26 cellular contexts compared by ENCODE assay signal in genomic region chr2:159150208-159150607, GRCh38.
DNase-seq lines count a peak whose midpoint lies in the region; ATAC-seq and TF ChIP-seq lines count a peak whose summit lies in the region.
"Had no signal": no experiment of that assay in that cellular context is flagged by ENCODE, and none has a peak within 500 bp of the region (broad histone marks: within the 10 kb centered on the region; RNA-seq: fewer than 3 reads in every experiment).

No MANE protein-coding gene starts in this region.

- H3K9ac ChIP-seq in BLaER1: no peak overlapping the region
- H3K9ac ChIP-seq: GM23248 had no signal

- H2AFZ ChIP-seq in PC-9: no peak overlapping the region
- H2AFZ ChIP-seq: GM23248 had no signal

- POLR2A ChIA-PET in PC-9 (lab: Charles Lee; ENCODE audit: unreplicated experiment): interaction anchor here (0.7 kb wide), 2 partner anchors 52 to 200 kb away, joined by 3 read pairs; no protein-coding TSS in a partner anchor

- CTCF ChIA-PET in PC-9 (lab: Charles Lee): no interaction called here

- H3K4me3 ChIP-seq in BLaER1 (no peak overlapping the region), mesodermal cell (ENCODE audit: extremely low read depth, insufficient read depth, low read length, poor library complexity, severe bottlenecking) (no peak overlapping the region), PC-9 (no peak overlapping the region)
- H3K4me3 ChIP-seq: GM12878, GM23248, ovary, SJCRH30 had no signal

- H4K20me1 ChIP-seq in BLaER1: no peaks in the 10 kb centered on the region
- H4K20me1 ChIP-seq in PC-9 (ENCODE audit: insufficient read depth): no peaks in the 10 kb centered on the region

- no peaks in the 10 kb centered on the region for H3K9me2 ChIP-seq in PC-9 (ENCODE audit: insufficient read depth)

- H3F3A ChIP-seq in PC-9 (ENCODE audit: insufficient read depth, low read depth): peaks cover 49% of the 10 kb centered on the region

- peaks cover 63% of the 10 kb centered on the region for H3K4me1 ChIP-seq in BLaER1
- peaks cover 31% of the 10 kb centered on the region for H3K4me1 ChIP-seq in mesodermal cell (ENCODE audit: control insufficient read depth, insufficient read depth, low read length, poor library complexity, severe bottlenecking)
- H3K4me1 ChIP-seq in PC-9 (replicated peaks; ENCODE audit: insufficient read depth): peaks cover 76% of the 10 kb centered on the region
- H3K4me1 ChIP-seq: SJCRH30 had no signal

- no TSS peak for BruUV-seq in PC-9 (replicated peaks; lab: Mats Ljungman, UMichigan)

- H3K9me3 ChIP-seq in BLaER1 (no peaks in the 10 kb centered on the region), mesodermal cell (ENCODE audit: control insufficient read depth, low read length) (no peaks in the 10 kb centered on the region), PC-9 (ENCODE audit: insufficient read depth, low read depth) (no peaks in the 10 kb centered on the region)
- H3K9me3 ChIP-seq: ovary, SJCRH30 had no signal

- intact Hi-C loops in PC-9 (cut with micrococcal nuclease; ENCODE audit: unreplicated experiment): no loop called here

- H3K27me3 ChIP-seq in BLaER1: no peaks in the 10 kb centered on the region; the same call in 1 of the 2 replicates
- H3K27me3 ChIP-seq in PC-9 (ENCODE audit: insufficient read depth, low read depth): no peaks in the 10 kb centered on the region
- H3K27me3 ChIP-seq: ovary, SJCRH30 had no signal

- DNase-seq in cerebellar cortex (ENCODE audit: low spot score): peak; percentile 16
- DNase-seq in HPDE6-E6E7 (ENCODE audit: extremely low spot score): no peak
- DNase-seq in PC-9: no peak
- no peak for DNase-seq in mesenteric fat pad (ENCODE audit: low spot score)
- DNase-seq: activated CD4-positive, alpha-beta T cell treated with anti-CD3 and anti-CD28 coated beads, Interleukin-2, amount 50 U/mL, for 4 hours; activated CD8-positive, alpha-beta memory T cell treated with anti-CD3 and anti-CD28 coated beads, Interleukin-2, amount 50 U/mL, for 48 hours; CD4-positive, alpha-beta memory T cell; DMS153; GM23248; immature natural killer cell; KG1; mammary epithelial cell; MV-4-11; naive B cell; NCI-H1694; NCI-H774; ovary; SJCRH30; stimulated activated CD4-positive, alpha-beta T cell treated with anti-CD3 and anti-CD28 coated beads, Interleukin-2, amount 100 ng/mL, for 24 hours; T-helper 2 cell; trophoblast cell had no signal

- no peaks in the 10 kb centered on the region for H3K36me3 ChIP-seq in BLaER1
- H3K36me3 ChIP-seq in mesodermal cell (ENCODE audit: control insufficient read depth, insufficient read depth, low read length): peaks cover 60% of the 10 kb centered on the region
- no peaks in the 10 kb centered on the region for H3K36me3 ChIP-seq in PC-9 (ENCODE audit: low read depth)
- H3K36me3 ChIP-seq: ovary had no signal

- TF ChIP-seq RAD21 in Ishikawa (IDR thresholded peaks at IDR 0.05; ENCODE audit: low read depth): no peak

- no peak for ATAC-seq in GM21515 (IDR thresholded peaks at IDR 0.05; ENCODE audit: unreplicated experiment)
- ATAC-seq: GM12878 had no signal

- H3K27ac ChIP-seq in BLaER1 (no peak overlapping the region), mesodermal cell (ENCODE audit: low read depth, low read length, severe bottlenecking) (peak overlapping the region; percentile 47), PC-9 (no peak overlapping the region)
- H3K27ac ChIP-seq: GM23248, ovary, SJCRH30 had no signal

- no peak for TF ChIP-seq CTCF in PC-9 (conservative IDR thresholded peaks at IDR 0.05)

- TF ChIP-seq EP300 in Ishikawa (IDR thresholded peaks at IDR 0.05; ENCODE audit: borderline replicate concordance): no peak

- 75 to 87% methylated on average over 6 of the region's 8 CpGs for WGBS in mesodermal cell (ENCODE audit: insufficient coverage in 2 of 2), 2 experiments

- peak overlapping the region; percentile 62; the same call in 1 of the 2 replicates for H3K4me2 ChIP-seq in BLaER1
- H3K4me2 ChIP-seq in PC-9: no peak overlapping the region

- 0 out of 2 replicates have a peak, but pooled peaks cover 5% of the 10 kb centered on the region for H3K79me2 ChIP-seq in PC-9 (ENCODE audit: low read depth)

TF ChIP-seq in Ishikawa, 13 proteins besides CTCF, POLR2A, EP300 and RAD21:
- TF ChIP-seq TCF12 (IDR thresholded peaks at IDR 0.05; ENCODE audit: low read depth) (0 out of 2 replicates have a peak, but pooled peaks have one; percentile 11), ZBTB7A (IDR thresholded peaks at IDR 0.05; ENCODE audit: low read depth) (no peak), USF1 (IDR thresholded peaks at IDR 0.05) (no peak), EGR1 (IDR thresholded peaks at IDR 0.05) (no peak)
